ENCODE assay signal across 18 cellular contexts in genomic region chr10:36148207-36148606, GRCh38.
DNase-seq lines count a peak whose midpoint lies in the region; ATAC-seq, FAIRE-seq and TF ChIP-seq lines count a peak whose summit lies in the region.
"Had no signal": no experiment of that assay in that cellular context is flagged by ENCODE, and none has a peak within 500 bp of the region (broad histone marks: within the 10 kb centered on the region; RNA-seq: fewer than 3 reads in every experiment).

No MANE protein-coding gene starts in this region.

- no peak overlapping the region for H3K9ac ChIP-seq in GM23248
- no peak overlapping the region for H3K9ac ChIP-seq in PC-3 (ENCODE audit: low read length)
- H3K9ac ChIP-seq in endothelial cell of umbilical vein (replicated peaks; ENCODE audit: extremely low read depth, insufficient read depth, low read length): no peak overlapping the region

- H3K9me2 ChIP-seq in GM23248 (ENCODE audit: insufficient read depth): no peaks in the 10 kb centered on the region
- H3K9me2 ChIP-seq in PC-3 (replicated peaks; ENCODE audit: low read length): no peaks in the 10 kb centered on the region

- intact Hi-C loops in PC-3 (cut with micrococcal nuclease) (no loop called here), endothelial cell of umbilical vein (cut with micrococcal nuclease) (no loop called here), pancreas (cut with DNase I) (no loop called here)

- no peak overlapping the region for H3K4me2 ChIP-seq in GM23248 (ENCODE audit: unreplicated experiment)
- H3K4me2 ChIP-seq in PC-3 (ENCODE audit: low read length): no peak overlapping the region
- H3K4me2 ChIP-seq in endothelial cell of umbilical vein (ENCODE audit: insufficient read depth, low read length): no peak overlapping the region

- H3K27ac ChIP-seq in GM23248: no peak overlapping the region
- peak overlapping the region; percentile 3; the same call in 1 of the 2 replicates for H3K27ac ChIP-seq in PC-3 (ENCODE audit: low read length)
- no peak overlapping the region for H3K27ac ChIP-seq in endothelial cell of umbilical vein (ENCODE audit: insufficient read depth, low read depth, low read length)
- no peak overlapping the region for H3K27ac ChIP-seq in pancreas
- H3K27ac ChIP-seq: C4-2B had no signal

- BruUV-seq in PC-3 (replicated peaks; lab: Mats Ljungman, UMichigan) (no TSS peak), endothelial cell of umbilical vein (replicated peaks; lab: Mats Ljungman, UMichigan) (no TSS peak)

- no peak for TF ChIP-seq CTCF in PC-3 (conservative IDR thresholded peaks at IDR 0.05; ENCODE audit: low read depth, low read length)
- no peak for TF ChIP-seq CTCF in endothelial cell of umbilical vein (IDR thresholded peaks at IDR 0.05; ENCODE audit: extremely low read depth in 1 of 2, insufficient read depth in 1 of 2, low read depth in 1 of 2, low read length in 2 of 2)
- TF ChIP-seq CTCF in pancreas (IDR thresholded peaks at IDR 0.05): no peak

- FAIRE-seq in endothelial cell of umbilical vein (lab: Jason Lieb, UNC) (no peak), pancreas (lab: Jason Lieb, UNC) (no peak)
- FAIRE-seq: A204.1, GM12892, GM19239, H54 had no signal

- no peak for TF ChIP-seq POLR2A in endothelial cell of umbilical vein (IDR thresholded peaks at IDR 0.05; ENCODE audit: low read depth, low read length)

- peaks cover 4% of the 10 kb centered on the region for H3K9me3 ChIP-seq in GM23248 (ENCODE audit: low read depth)
- peaks cover 10% of the 10 kb centered on the region; the same call in 1 of the 2 replicates for H3K9me3 ChIP-seq in PC-3 (ENCODE audit: low read length)
- no peaks in the 10 kb centered on the region for H3K9me3 ChIP-seq in endothelial cell of umbilical vein (replicated peaks; ENCODE audit: control insufficient read depth, insufficient read depth, low read length)
- no peaks in the 10 kb centered on the region for H3K9me3 ChIP-seq in pancreas
- H3K9me3 ChIP-seq: BE2C had no signal

- H3K4me3 ChIP-seq in GM23248 (no peak overlapping the region), PC-3 (ENCODE audit: low read length) (no peak overlapping the region), endothelial cell of umbilical vein (replicated peaks in 1 of 3; ENCODE audit: insufficient read depth in 1 of 3, low read depth in 1 of 3, low read length in 3 of 3) (no peak overlapping the region), pancreas (no peak overlapping the region)

- no peaks in the 10 kb centered on the region for H3K9me1 ChIP-seq in endothelial cell of umbilical vein (replicated peaks; ENCODE audit: control insufficient read depth, extremely low read depth, insufficient read depth, low read length)

- POLR2A ChIA-PET in PC-3 (lab: Charles Lee; ENCODE audit: unreplicated experiment) (no interaction called here), endothelial cell of umbilical vein (lab: Charles Lee) (no interaction called here)

- CTCF ChIA-PET in PC-3 (lab: Charles Lee) (no interaction called here), endothelial cell of umbilical vein (lab: Charles Lee) (no interaction called here)

- ATAC-seq in PC-3: peak; percentile 83
- no peak for ATAC-seq in pancreas

- no peaks in the 10 kb centered on the region for H3K79me2 ChIP-seq in GM23248 (ENCODE audit: insufficient read depth)
- H3K79me2 ChIP-seq in PC-3 (ENCODE audit: low read length): no peaks in the 10 kb centered on the region
- no peaks in the 10 kb centered on the region for H3K79me2 ChIP-seq in endothelial cell of umbilical vein (ENCODE audit: control insufficient read depth, insufficient read depth, low read length)

- no peak overlapping the region for H2AFZ ChIP-seq in GM23248
- no peak overlapping the region for H2AFZ ChIP-seq in PC-3 (ENCODE audit: low read length)
- no peak overlapping the region for H2AFZ ChIP-seq in endothelial cell of umbilical vein (ENCODE audit: low read depth, low read length)

- DNase-seq in GM23248 (peak; percentile 10), PC-3 (peak; percentile 82), endothelial cell of umbilical vein (ENCODE audit: low read depth, low spot score) (no peak), iris pigment epithelial cell (ENCODE audit: low read depth) (peak; percentile 3), pancreas (no peak), NCI-H187 treated with DMSO at 0.1 percent for 48 hours (lab: John Stamatoyannopoulos, UW) (no peak)
- DNase-seq in activated CD4-positive, alpha-beta T cell treated with anti-CD3 and anti-CD28 coated beads for 48 hours: no peak
- DNase-seq: BE2C; CD4-positive, alpha-beta memory T cell; DMS153; DMS79 treated with DMSO at 0.1 percent for 48 hours; EL; GDM1 had no signal

- H3K27me3 ChIP-seq in GM23248 (replicated peaks; ENCODE audit: insufficient read depth) (no peaks in the 10 kb centered on the region), PC-3 (ENCODE audit: low read length) (no peaks in the 10 kb centered on the region), endothelial cell of umbilical vein (ENCODE audit: control insufficient read depth in 2 of 2, insufficient read depth in 2 of 2, low read length in 2 of 2) (no peaks in the 10 kb centered on the region), pancreas (no peaks in the 10 kb centered on the region)
- H3K27me3 ChIP-seq: BE2C had no signal

- H3K4me1 ChIP-seq in GM23248 (ENCODE audit: insufficient read depth): no peaks in the 10 kb centered on the region
- H3K4me1 ChIP-seq in PC-3 (ENCODE audit: insufficient read depth, low read length): peaks cover 9% of the 10 kb centered on the region
- no peaks in the 10 kb centered on the region for H3K4me1 ChIP-seq in endothelial cell of umbilical vein (ENCODE audit: control insufficient read depth, extremely low read depth, insufficient read depth, low read length)
- no peaks in the 10 kb centered on the region for H3K4me1 ChIP-seq in pancreas
- H3K4me1 ChIP-seq: BE2C had no signal

- no peaks in the 10 kb centered on the region for H4K20me1 ChIP-seq in GM23248 (ENCODE audit: insufficient read depth)
- H4K20me1 ChIP-seq in PC-3 (ENCODE audit: low read length): no peaks in the 10 kb centered on the region
- no peaks in the 10 kb centered on the region for H4K20me1 ChIP-seq in endothelial cell of umbilical vein (replicated peaks; ENCODE audit: control insufficient read depth, extremely low read depth, insufficient read depth, low read length)

- WGBS in GM23248 (ENCODE audit: low coverage in 1 of 2, low lambda C conversion rate in 2 of 2, missing lambda C conversion rate in 2 of 2), 2 experiments: 4 to 23% methylated on average over 1 of the region's 1 CpG
- WGBS in pancreas, 2 donors: 88 to 96% methylated on average over 1 of the region's 1 CpG

- H3K36me3 ChIP-seq in GM23248 (ENCODE audit: low read depth) (no peaks in the 10 kb centered on the region), PC-3 (ENCODE audit: low read depth, low read length) (peaks cover 6% of the 10 kb centered on the region; the same call in 1 of the 2 replicates), endothelial cell of umbilical vein (ENCODE audit: control insufficient read depth in 2 of 2, extremely low read depth in 1 of 2, insufficient read depth in 2 of 2, low read length in 2 of 2) (no peaks in the 10 kb centered on the region), pancreas (no peaks in the 10 kb centered on the region)
- H3K36me3 ChIP-seq: BE2C had no signal

- H3F3A ChIP-seq in GM23248 (ENCODE audit: insufficient read depth) (no peaks in the 10 kb centered on the region), PC-3 (ENCODE audit: low read length, unreplicated experiment) (peaks cover 6% of the 10 kb centered on the region)

- in situ Hi-C loops in GM23248 (cut with MboI): no loop called here

- dilution Hi-C loops in endothelial cell of umbilical vein (cut with MboI; ENCODE audit: extremely low pct_ligation_motif_present, low sequenced_read_pairs): no loop called here

TF ChIP-seq in endothelial cell of umbilical vein, 7 proteins besides CTCF, POLR2A, EP300 and RAD21:
- TF ChIP-seq FOS (IDR thresholded peaks at IDR 0.05; ENCODE audit: borderline replicate concordance, insufficient read depth, low read length): peak; percentile 34
- no peak for TF ChIP-seq MYC (IDR thresholded peaks at IDR 0.05; ENCODE audit: low read depth, low read length)

Comparison
In these comparisons a context has a peak if more than half of its experiments do, and no peak if none do; other contexts are left out.
1. DNase-seq: peak in GM23248 (single experiment), PC-3 (single experiment) and iris pigment epithelial cell (single experiment); none in endothelial cell of umbilical vein (single experiment), pancreas (0 of 6), activated CD4-positive, alpha-beta T cell treated with anti-CD3 and anti-CD28 coated beads for 48 hours (single experiment) and NCI-H187 treated with DMSO at 0.1 percent for 48 hours (single experiment).